ENCODE assay signal across 1 cellular context in the genomic region with DNA sequence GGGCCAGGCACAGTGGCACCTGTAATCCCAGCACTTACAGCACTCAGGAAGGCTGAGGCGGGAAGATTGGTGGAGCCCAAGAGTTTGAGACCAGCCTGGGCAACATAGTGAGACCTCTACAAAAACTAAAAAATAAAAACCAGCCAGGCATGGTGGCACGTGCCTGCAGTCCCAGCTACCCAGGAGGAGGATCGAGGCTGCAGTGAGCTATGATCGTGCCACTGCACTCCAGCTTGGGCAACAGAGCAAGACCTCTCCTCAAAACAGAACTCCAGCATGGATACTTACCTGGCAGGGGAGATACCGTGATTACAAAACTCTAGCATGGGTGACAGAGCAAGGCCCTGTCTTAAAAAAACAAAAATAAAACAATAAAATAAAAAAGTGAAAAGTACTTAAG.
TF ChIP-seq lines count a peak whose summit lies in the region.

No MANE protein-coding gene starts in this region.

TF ChIP-seq in GM12878, 131 proteins besides CTCF, POLR2A, EP300 and RAD21 (continued from another document):
- no peak for TF ChIP-seq MEF2B (IDR thresholded peaks at IDR 0.05; ENCODE audit: partially characterized antibody, poor library complexity, severe bottlenecking)
- no peak for TF ChIP-seq CBFB (IDR thresholded peaks at IDR 0.05; ENCODE audit: low read depth)
- no peak for TF ChIP-seq FOXK2 (IDR thresholded peaks at IDR 0.05)
- no peak for TF ChIP-seq BACH1 (IDR thresholded peaks at IDR 0.05; ENCODE audit: borderline replicate concordance)
- TF ChIP-seq, protein P1, sequence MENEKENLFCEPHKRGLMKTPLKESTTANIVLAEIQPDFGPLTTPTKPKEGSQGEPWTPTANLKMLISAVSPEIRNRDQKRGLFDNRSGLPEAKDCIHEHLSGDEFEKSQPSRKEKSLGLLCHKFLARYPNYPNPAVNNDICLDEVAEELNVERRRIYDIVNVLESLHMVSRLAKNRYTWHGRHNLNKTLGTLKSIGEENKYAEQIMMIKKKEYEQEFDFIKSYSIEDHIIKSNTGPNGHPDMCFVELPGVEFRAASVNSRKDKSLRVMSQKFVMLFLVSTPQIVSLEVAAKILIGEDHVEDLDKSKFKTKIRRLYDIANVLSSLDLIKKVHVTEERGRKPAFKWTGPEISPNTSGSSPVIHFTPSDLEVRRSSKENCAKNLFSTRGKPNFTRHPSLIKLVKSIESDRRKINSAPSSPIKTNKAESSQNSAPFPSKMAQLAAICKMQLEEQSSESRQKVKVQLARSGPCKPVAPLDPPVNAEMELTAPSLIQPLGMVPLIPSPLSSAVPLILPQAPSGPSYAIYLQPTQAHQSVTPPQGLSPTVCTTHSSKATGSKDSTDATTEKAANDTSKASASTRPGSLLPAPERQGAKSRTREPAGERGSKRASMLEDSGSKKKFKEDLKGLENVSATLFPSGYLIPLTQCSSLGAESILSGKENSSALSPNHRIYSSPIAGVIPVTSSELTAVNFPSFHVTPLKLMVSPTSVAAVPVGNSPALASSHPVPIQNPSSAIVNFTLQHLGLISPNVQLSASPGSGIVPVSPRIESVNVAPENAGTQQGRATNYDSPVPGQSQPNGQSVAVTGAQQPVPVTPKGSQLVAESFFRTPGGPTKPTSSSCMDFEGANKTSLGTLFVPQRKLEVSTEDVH (IDR thresholded peaks at IDR 0.05; ENCODE audit: low read depth, partially characterized antibody): no peak
- no peak for TF ChIP-seq SP1 (IDR thresholded peaks at IDR 0.05; ENCODE audit: low read depth, low read length)
- TF ChIP-seq, protein P2, sequence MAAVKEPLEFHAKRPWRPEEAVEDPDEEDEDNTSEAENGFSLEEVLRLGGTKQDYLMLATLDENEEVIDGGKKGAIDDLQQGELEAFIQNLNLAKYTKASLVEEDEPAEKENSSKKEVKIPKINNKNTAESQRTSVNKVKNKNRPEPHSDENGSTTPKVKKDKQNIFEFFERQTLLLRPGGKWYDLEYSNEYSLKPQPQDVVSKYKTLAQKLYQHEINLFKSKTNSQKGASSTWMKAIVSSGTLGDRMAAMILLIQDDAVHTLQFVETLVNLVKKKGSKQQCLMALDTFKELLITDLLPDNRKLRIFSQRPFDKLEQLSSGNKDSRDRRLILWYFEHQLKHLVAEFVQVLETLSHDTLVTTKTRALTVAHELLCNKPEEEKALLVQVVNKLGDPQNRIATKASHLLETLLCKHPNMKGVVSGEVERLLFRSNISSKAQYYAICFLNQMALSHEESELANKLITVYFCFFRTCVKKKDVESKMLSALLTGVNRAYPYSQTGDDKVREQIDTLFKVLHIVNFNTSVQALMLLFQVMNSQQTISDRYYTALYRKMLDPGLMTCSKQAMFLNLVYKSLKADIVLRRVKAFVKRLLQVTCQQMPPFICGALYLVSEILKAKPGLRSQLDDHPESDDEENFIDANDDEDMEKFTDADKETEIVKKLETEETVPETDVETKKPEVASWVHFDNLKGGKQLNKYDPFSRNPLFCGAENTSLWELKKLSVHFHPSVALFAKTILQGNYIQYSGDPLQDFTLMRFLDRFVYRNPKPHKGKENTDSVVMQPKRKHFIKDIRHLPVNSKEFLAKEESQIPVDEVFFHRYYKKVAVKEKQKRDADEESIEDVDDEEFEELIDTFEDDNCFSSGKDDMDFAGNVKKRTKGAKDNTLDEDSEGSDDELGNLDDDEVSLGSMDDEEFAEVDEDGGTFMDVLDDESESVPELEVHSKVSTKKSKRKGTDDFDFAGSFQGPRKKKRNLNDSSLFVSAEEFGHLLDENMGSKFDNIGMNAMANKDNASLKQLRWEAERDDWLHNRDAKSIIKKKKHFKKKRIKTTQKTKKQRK (IDR thresholded peaks at IDR 0.05; ENCODE audit: low read depth, low read length): no peak
- no peak for TF ChIP-seq CHD2 (IDR thresholded peaks at IDR 0.05; ENCODE audit: borderline replicate concordance, low read depth, low read length)
- TF ChIP-seq ASH2L (IDR thresholded peaks at IDR 0.05; ENCODE audit: borderline replicate concordance, low read depth): no peak
- no peak for TF ChIP-seq SMARCA5 (IDR thresholded peaks at IDR 0.05)
- TF ChIP-seq ZNF24 (IDR thresholded peaks at IDR 0.05): no peak
- TF ChIP-seq, protein P3, sequence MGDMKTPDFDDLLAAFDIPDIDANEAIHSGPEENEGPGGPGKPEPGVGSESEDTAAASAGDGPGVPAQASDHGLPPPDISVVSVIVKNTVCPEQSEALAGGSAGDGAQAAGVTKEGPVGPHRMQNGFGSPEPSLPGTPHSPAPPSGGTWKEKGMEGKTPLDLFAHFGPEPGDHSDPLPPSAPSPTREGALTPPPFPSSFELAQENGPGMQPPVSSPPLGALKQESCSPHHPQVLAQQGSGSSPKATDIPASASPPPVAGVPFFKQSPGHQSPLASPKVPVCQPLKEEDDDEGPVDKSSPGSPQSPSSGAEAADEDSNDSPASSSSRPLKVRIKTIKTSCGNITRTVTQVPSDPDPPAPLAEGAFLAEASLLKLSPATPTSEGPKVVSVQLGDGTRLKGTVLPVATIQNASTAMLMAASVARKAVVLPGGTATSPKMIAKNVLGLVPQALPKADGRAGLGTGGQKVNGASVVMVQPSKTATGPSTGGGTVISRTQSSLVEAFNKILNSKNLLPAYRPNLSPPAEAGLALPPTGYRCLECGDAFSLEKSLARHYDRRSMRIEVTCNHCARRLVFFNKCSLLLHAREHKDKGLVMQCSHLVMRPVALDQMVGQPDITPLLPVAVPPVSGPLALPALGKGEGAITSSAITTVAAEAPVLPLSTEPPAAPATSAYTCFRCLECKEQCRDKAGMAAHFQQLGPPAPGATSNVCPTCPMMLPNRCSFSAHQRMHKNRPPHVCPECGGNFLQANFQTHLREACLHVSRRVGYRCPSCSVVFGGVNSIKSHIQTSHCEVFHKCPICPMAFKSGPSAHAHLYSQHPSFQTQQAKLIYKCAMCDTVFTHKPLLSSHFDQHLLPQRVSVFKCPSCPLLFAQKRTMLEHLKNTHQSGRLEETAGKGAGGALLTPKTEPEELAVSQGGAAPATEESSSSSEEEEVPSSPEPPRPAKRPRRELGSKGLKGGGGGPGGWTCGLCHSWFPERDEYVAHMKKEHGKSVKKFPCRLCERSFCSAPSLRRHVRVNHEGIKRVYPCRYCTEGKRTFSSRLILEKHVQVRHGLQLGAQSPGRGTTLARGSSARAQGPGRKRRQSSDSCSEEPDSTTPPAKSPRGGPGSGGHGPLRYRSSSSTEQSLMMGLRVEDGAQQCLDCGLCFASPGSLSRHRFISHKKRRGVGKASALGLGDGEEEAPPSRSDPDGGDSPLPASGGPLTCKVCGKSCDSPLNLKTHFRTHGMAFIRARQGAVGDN (IDR thresholded peaks at IDR 0.05): no peak
